ENCODE assay signal across 8 cellular contexts in genomic region chr1:24415910-24416665, GRCh38. TPM values are rescaled to one million over a fixed set of nuclear protein-coding genes. Genes with fewer than 3 reads are reported as not detected.
DNase-seq lines count a peak whose midpoint lies in the region; ATAC-seq and TF ChIP-seq lines count a peak whose summit lies in the region.

No MANE protein-coding gene starts in this region.

- POLR2A ChIA-PET in activated CD8-positive, alpha-beta T cell treated with anti-CD3 and anti-CD28 coated beads, Interleukin-2, amount 10 ng/mL, durations not matched to agents 7 days and 5 days (lab: Charles Lee): interaction anchor here (0.6 to 3.3 kb wide), 14 partner anchors 65 to 831 kb away, joined by 3 to 61 read pairs (median 3); partner anchors contain the start of genes RCAN3, RSRP1 and SYF2

- H3K79me2 ChIP-seq in ACC112 (ENCODE audit: control insufficient read depth, insufficient read depth, low read length, unreplicated experiment): peaks cover 21% of the 10 kb centered on the region

- ATAC-seq in HG03457 (IDR thresholded peaks at IDR 0.05; ENCODE audit: unreplicated experiment): peak; percentile 1
- peak; percentile 6 for ATAC-seq in activated CD8-positive, alpha-beta T cell treated with anti-CD3 and anti-CD28 coated beads, Interleukin-2, amount 10 ng/mL, durations not matched to agents 7 days and 5 days
- peak; percentile 4 to 23 for ATAC-seq in gastrocnemius medialis

- H3K27me3 Mint-ChIP-seq in activated CD8-positive, alpha-beta T cell treated with anti-CD3 and anti-CD28 coated beads, Interleukin-2, amount 10 ng/mL, durations not matched to agents 7 days and 5 days (ENCODE audit: low read depth): no peaks in the 10 kb centered on the region

- CTCF ChIA-PET in activated CD8-positive, alpha-beta T cell treated with anti-CD3 and anti-CD28 coated beads, Interleukin-2, amount 10 ng/mL, durations not matched to agents 7 days and 5 days (lab: Charles Lee): interaction anchor here (0.6 to 12.8 kb wide), 59 partner anchors 9 to 266 kb away, joined by 3 to 159 read pairs (median 5); partner anchors contain the start of gene RCAN3

- H3K9me3 ChIP-seq in left ventricle myocardium inferior (replicated peaks): no peaks in the 10 kb centered on the region
- H3K9me3 ChIP-seq in gastrocnemius medialis: no peaks in the 10 kb centered on the region

- H3K27ac ChIP-seq in ACC112 (ENCODE audit: low read depth, low read length) (peak overlapping the region; percentile 71), left ventricle myocardium inferior (replicated peaks) (peak overlapping the region; percentile 61), gastrocnemius medialis (peak overlapping the region in 2 of 4 donors; percentile 2 to 35)

- intact Hi-C loops in left ventricle myocardium inferior (cut with micrococcal nuclease): no loop called here
- intact Hi-C loops in gastrocnemius medialis (cut with DNase I; ENCODE audit: low total_unique reads): loop anchor here (10.0 kb wide), 1 partner anchor 229 kb away; the partner anchor contains the start of gene SRRM1

- DNase-seq in GM12865 (ENCODE audit: low read depth): peak; percentile 17
- peak; percentile 25 for DNase-seq in activated CD8-positive, alpha-beta T cell treated with anti-CD3 and anti-CD28 coated beads, Interleukin-2, amount 10 ng/mL, durations not matched to agents 7 days and 5 days
- DNase-seq in left ventricle myocardium inferior: no peak
- DNase-seq in gastrocnemius medialis: no peak
- DNase-seq in GM20000 (ENCODE audit: low spot score): no peak
- DNase-seq in GF-D8 (lab: John Stamatoyannopoulos, UW): no peak

- no peaks in the 10 kb centered on the region for H3K27me3 ChIP-seq in ACC112 (ENCODE audit: insufficient read depth, low read length)
- no peaks in the 10 kb centered on the region for H3K27me3 ChIP-seq in left ventricle myocardium inferior (ENCODE audit: low read depth)
- no peaks in the 10 kb centered on the region for H3K27me3 ChIP-seq in gastrocnemius medialis

- peak overlapping the region; percentile 99 for H3K4me3 Mint-ChIP-seq in activated CD8-positive, alpha-beta T cell treated with anti-CD3 and anti-CD28 coated beads, Interleukin-2, amount 10 ng/mL, durations not matched to agents 7 days and 5 days

- H3K36me3 ChIP-seq in ACC112 (ENCODE audit: insufficient read depth, low read length) (peaks cover 3% of the 10 kb centered on the region), left ventricle myocardium inferior (peaks cover 14% of the 10 kb centered on the region), gastrocnemius medialis (no peaks in the 10 kb centered on the region)

- TF ChIP-seq POLR2A in gastrocnemius medialis (IDR thresholded peaks at IDR 0.05): no peak

- H3K9me3 Mint-ChIP-seq in activated CD8-positive, alpha-beta T cell treated with anti-CD3 and anti-CD28 coated beads, Interleukin-2, amount 10 ng/mL, durations not matched to agents 7 days and 5 days (ENCODE audit: insufficient read depth): no peaks in the 10 kb centered on the region

- peak overlapping the region; percentile 80 for H2AFZ ChIP-seq in ACC112 (ENCODE audit: low read length, unreplicated experiment)

- H3K27ac Mint-ChIP-seq in activated CD8-positive, alpha-beta T cell treated with anti-CD3 and anti-CD28 coated beads, Interleukin-2, amount 10 ng/mL, durations not matched to agents 7 days and 5 days: peak overlapping the region; percentile 90

- H3K4me3 ChIP-seq in ACC112 (ENCODE audit: low read depth, low read length) (peak overlapping the region; percentile 81), GM12865 (ENCODE audit: low read depth, low read length) (peak overlapping the region; percentile 63), left ventricle myocardium inferior (peak overlapping the region; percentile 88), gastrocnemius medialis (peak overlapping the region; percentile 59 to 88 (median 76))

- in situ Hi-C loops in gastrocnemius medialis (cut with MboI; ENCODE audit: low sequenced_read_pairs in 4 of 4): loop anchor here in 2 of 4 donors (25.0 kb wide), 1 partner anchor 221 kb away; the partner anchor contains the start of gene SRRM1 (in 2 of the 2)

- peaks cover 30% of the 10 kb centered on the region for H3K36me3 Mint-ChIP-seq in activated CD8-positive, alpha-beta T cell treated with anti-CD3 and anti-CD28 coated beads, Interleukin-2, amount 10 ng/mL, durations not matched to agents 7 days and 5 days (ENCODE audit: low read depth)

- no peak for TF ChIP-seq CTCF in GM12865 (IDR thresholded peaks at IDR 0.05; ENCODE audit: insufficient read depth, low read depth, low read length, missing control alignments)
- TF ChIP-seq CTCF in left ventricle myocardium inferior (IDR thresholded peaks at IDR 0.05; ENCODE audit: borderline replicate concordance): no peak
- no peak for TF ChIP-seq CTCF in gastrocnemius medialis (IDR thresholded peaks at IDR 0.05 in 4 of 5, conservative IDR thresholded peaks at IDR 0.05 in 1 of 5)
- no peak for TF ChIP-seq CTCF in GM20000 (IDR thresholded peaks at IDR 0.05; ENCODE audit: extremely low read depth, missing control alignments)

- H3K4me1 ChIP-seq in ACC112 (ENCODE audit: control insufficient read depth, insufficient read depth, low read length, unreplicated experiment) (peaks cover 41% of the 10 kb centered on the region), left ventricle myocardium inferior (peaks cover 57% of the 10 kb centered on the region), gastrocnemius medialis (peaks cover 5 to 24% of the 10 kb centered on the region in 2 donors)

- H3K4me1 Mint-ChIP-seq in activated CD8-positive, alpha-beta T cell treated with anti-CD3 and anti-CD28 coated beads, Interleukin-2, amount 10 ng/mL, durations not matched to agents 7 days and 5 days (ENCODE audit: low read depth): peaks cover 65% of the 10 kb centered on the region

RNA-seq across cellular contexts. Expression of gene NIPAL3, which starts 0.5 kb away (rescaled TPM):
- total RNA-seq in activated CD8-positive, alpha-beta T cell treated with anti-CD3 and anti-CD28 coated beads, Interleukin-2, amount 10 ng/mL, durations not matched to agents 7 days and 5 days: 10 to 100 TPM; 43.4 to 46.9 TPM
- total RNA-seq in left ventricle myocardium inferior: 30.1 TPM
- 1 to 10 TPM; 4.3 to 8.7 (median 5.8) TPM for total RNA-seq in gastrocnemius medialis

RNA-seq across cellular contexts. Expression of gene STPG1, which starts 2.5 kb away (rescaled TPM):
- 1 to 10 TPM; 8.0 to 9.9 TPM for total RNA-seq in activated CD8-positive, alpha-beta T cell treated with anti-CD3 and anti-CD28 coated beads, Interleukin-2, amount 10 ng/mL, durations not matched to agents 7 days and 5 days
- 4.9 TPM for total RNA-seq in left ventricle myocardium inferior
- total RNA-seq in gastrocnemius medialis: 1 to 10 TPM in 1 of 4 donors, under 1 TPM in 3; 0.39 to 2.1 (median 0.52) TPM

Comparison
In these comparisons a context has a peak if more than half of its experiments do, and no peak if none do; other contexts are left out.
1. DNase-seq: peak in GM12865 (single experiment) and activated CD8-positive, alpha-beta T cell treated with anti-CD3 and anti-CD28 coated beads, Interleukin-2, amount 10 ng/mL, durations not matched to agents 7 days and 5 days (single experiment); none in left ventricle myocardium inferior (single experiment), gastrocnemius medialis (0 of 2), GM20000 (single experiment) and GF-D8 (single experiment).
2. Peak in every context shown above with its lines, with median percentiles within 50 percentile points of each other: H3K4me3 ChIP-seq and ATAC-seq.